1 cellular context compared by ENCODE assay signal in the genomic region with DNA sequence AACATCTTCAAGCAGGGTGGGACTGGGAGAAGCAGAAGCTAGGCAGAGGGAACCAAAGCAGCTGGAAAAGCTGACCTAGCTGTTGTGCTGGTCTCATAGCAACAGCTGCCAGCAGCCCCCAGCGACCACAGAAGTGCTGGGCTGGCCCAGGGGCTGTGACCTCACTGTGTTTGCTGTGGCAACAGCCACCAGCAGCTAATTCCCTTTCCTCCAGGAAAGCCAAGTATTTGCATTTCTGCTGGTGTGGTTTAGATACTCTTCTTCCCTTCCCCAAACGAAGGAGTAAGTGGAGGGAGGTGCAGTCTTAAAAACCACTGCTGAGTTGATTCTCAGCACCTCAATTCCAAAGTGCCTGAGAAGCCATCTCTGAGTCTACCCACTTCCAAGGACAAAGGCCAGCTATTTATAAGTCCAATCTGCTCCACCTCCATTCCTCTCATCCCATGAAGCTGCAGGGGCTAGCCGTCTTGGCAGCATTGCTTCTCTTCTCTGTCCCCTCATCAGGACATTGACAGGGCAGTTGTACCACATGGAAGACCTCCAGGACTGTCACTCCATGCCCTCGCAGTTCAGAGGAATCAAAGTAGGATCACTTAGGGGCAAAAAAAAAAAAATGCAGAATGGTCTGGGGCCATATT.
TF ChIP-seq lines count a peak whose summit lies in the region.

No MANE protein-coding gene starts in this region.

TF ChIP-seq in K562, 482 proteins besides CTCF, POLR2A, EP300 and RAD21:
- TF ChIP-seq FOXJ2 (tag; IDR thresholded peaks at IDR 0.05) (peak; percentile 52; the same call in 1 of the 2 replicates), RFX1 (IDR thresholded peaks at IDR 0.05) (peak; percentile 47), KAT8 (IDR thresholded peaks at IDR 0.05; ENCODE audit: low read depth) (no peak)
